In genomic region chr14:20247651-20248246, GRCh38 we compare ENCODE assay signal across 12 cellular contexts.
DNase-seq lines count a peak whose midpoint lies in the region; ATAC-seq and TF ChIP-seq lines count a peak whose summit lies in the region.
"Had no signal": no experiment of that assay in that cellular context is flagged by ENCODE, and none has a peak within 500 bp of the region (broad histone marks: within the 10 kb centered on the region; RNA-seq: fewer than 3 reads in every experiment).

No MANE protein-coding gene starts in this region.

- DNase-seq in DMS153 treated with DMSO at 0.1 percent for 48 hours (lab: John Stamatoyannopoulos, UW; ENCODE audit: unreplicated experiment) (peak; percentile 21), DMS153 (lab: John Stamatoyannopoulos, UW) (no peak), SHP77 treated with DMSO at 0.1 percent for 48 hours (lab: John Stamatoyannopoulos, UW) (peak; percentile 33), kidney tubule cell (ENCODE audit: low spot score) (peak; percentile 30)
- no peak for DNase-seq in stimulated activated CD4-positive, alpha-beta T cell treated with anti-CD3 and anti-CD28 coated beads, Interleukin-2, amount 100 ng/mL, for 48 hours
- DNase-seq: cerebellar nuclear complex, gastrocnemius medialis, midbrain, NCI-H187 had no signal

- peak; percentile 78 for TF ChIP-seq CTCF in LNCAP (IDR thresholded peaks at IDR 0.05)

- ATAC-seq in GM21447 (IDR thresholded peaks at IDR 0.05; ENCODE audit: unreplicated experiment) (no peak), HG03378 (IDR thresholded peaks at IDR 0.05; ENCODE audit: unreplicated experiment) (no peak)
- ATAC-seq: gastrocnemius medialis had no signal

Comparison
In these comparisons a context has a peak if more than half of its experiments do, and no peak if none do; other contexts are left out.
1. DNase-seq: peak in DMS153 treated with DMSO at 0.1 percent for 48 hours (single experiment), SHP77 treated with DMSO at 0.1 percent for 48 hours (single experiment) and kidney tubule cell (single experiment); none in DMS153 (single experiment) and stimulated activated CD4-positive, alpha-beta T cell treated with anti-CD3 and anti-CD28 coated beads, Interleukin-2, amount 100 ng/mL, for 48 hours (0 of 2).